ENCODE assay signal across 27 cellular contexts in genomic region chr13:28630864-28631263, GRCh38.
"Had no signal": no experiment of that assay in that cellular context is flagged by ENCODE, and none has a peak within 500 bp of the region (broad histone marks: within the 10 kb centered on the region; RNA-seq: fewer than 3 reads in every experiment).

No MANE protein-coding gene starts in this region.

- DNase-seq: cortex of kidney; effector memory CD8-positive, alpha-beta T cell; erythroblast; esophagus squamous epithelium; gastrocnemius medialis; head of caudate nucleus; left ventricle myocardium superior; mucosa of descending colon; naive B cell; pancreas; right lobe of liver; small intestine; stimulated activated CD4-positive, alpha-beta T cell treated with anti-CD3 and anti-CD28 coated beads, Interleukin-12 subunit alpha, Interleukin-12 subunit beta, amount 100 ng/mL, for 4 hours; stimulated activated CD4-positive, alpha-beta T cell treated with anti-CD3 and anti-CD28 coated beads, Interleukin-1b, Interleukin-23, amount 100 ng/mL, for 48 hours; stimulated activated CD4-positive, alpha-beta T cell treated with anti-CD3 and anti-CD28 coated beads, Interleukin-4, amount 100 ng/mL, for 1 hour; stimulated activated CD8-positive, alpha-beta memory T cell treated with anti-CD3 and anti-CD28 coated beads, Interleukin-4, amount 100 ng/mL, for 48 hours; stimulated activated naive CD4-positive, alpha-beta T cell; stimulated activated naive CD8-positive, alpha-beta T cell treated with anti-CD3 and anti-CD28 coated beads, Interleukin-15, amount 100 ng/mL, for 72 hours had no signal

- H3K9me3 Mint-ChIP-seq: effector memory CD8-positive, alpha-beta T cell; memory B cell; mesothelial cell of epicardium; naive B cell; natural killer cell treated with Interleukin-12 subunit alpha and Interleukin-12 subunit beta and Interleukin-15 and Interleukin-18, amount 100 ng/mL, for 72 hours; neural crest cell; stimulated activated naive CD8-positive, alpha-beta T cell treated with anti-CD3 and anti-CD28 coated beads, Interleukin-15, amount 100 ng/mL, for 72 hours; type B pancreatic cell had no signal

- H3K36me3 ChIP-seq: esophagus squamous epithelium, gastrocnemius medialis, neutrophil, pancreas, right lobe of liver, suprapubic skin had no signal

- H3K4me1 ChIP-seq: esophagus squamous epithelium, gastrocnemius medialis, pancreas, right lobe of liver, suprapubic skin had no signal

- H3K27ac ChIP-seq: esophagus squamous epithelium, gastrocnemius medialis, neutrophil, pancreas, right lobe of liver, suprapubic skin had no signal

- H3K36me3 Mint-ChIP-seq: memory B cell; mesothelial cell of epicardium; naive B cell; natural killer cell treated with Interleukin-12 subunit alpha and Interleukin-12 subunit beta and Interleukin-15 and Interleukin-18, amount 100 ng/mL, for 72 hours; type B pancreatic cell had no signal

- H3K27ac Mint-ChIP-seq: effector memory CD8-positive, alpha-beta T cell; memory B cell; mesothelial cell of epicardium; natural killer cell treated with Interleukin-12 subunit alpha and Interleukin-12 subunit beta and Interleukin-15 and Interleukin-18, amount 100 ng/mL, for 72 hours; progenitor cell of endocrine pancreas; stimulated activated naive CD8-positive, alpha-beta T cell treated with anti-CD3 and anti-CD28 coated beads, Interleukin-15, amount 100 ng/mL, for 72 hours; type B pancreatic cell had no signal

- H3K4me3 Mint-ChIP-seq: effector memory CD8-positive, alpha-beta T cell; memory B cell; mesothelial cell of epicardium; naive B cell; natural killer cell treated with Interleukin-12 subunit alpha and Interleukin-12 subunit beta and Interleukin-15 and Interleukin-18, amount 100 ng/mL, for 72 hours; neural crest cell; stimulated activated naive CD8-positive, alpha-beta T cell treated with anti-CD3 and anti-CD28 coated beads, Interleukin-15, amount 100 ng/mL, for 72 hours; type B pancreatic cell had no signal

- H3K27me3 Mint-ChIP-seq: naive B cell had no signal

- H3K27me3 ChIP-seq: gastrocnemius medialis, right lobe of liver, suprapubic skin had no signal

- H3K9me3 ChIP-seq: esophagus squamous epithelium, gastrocnemius medialis, mucosa of descending colon, neutrophil, pancreas, right lobe of liver, suprapubic skin had no signal

- ATAC-seq: effector memory CD8-positive, alpha-beta T cell; gastrocnemius medialis; left ventricle myocardium superior; mucosa of descending colon; natural killer cell treated with Interleukin-12 subunit alpha and Interleukin-12 subunit beta and Interleukin-15 and Interleukin-18, amount 100 ng/mL, for 72 hours; pancreas; right lobe of liver; stimulated activated naive CD8-positive, alpha-beta T cell treated with anti-CD3 and anti-CD28 coated beads, Interleukin-15, amount 100 ng/mL, for 72 hours had no signal

- H3K4me3 ChIP-seq: esophagus squamous epithelium, gastrocnemius medialis, lung, mucosa of descending colon, pancreas, right lobe of liver, suprapubic skin had no signal

- H3K4me1 Mint-ChIP-seq: memory B cell; neural crest cell; stimulated activated naive CD8-positive, alpha-beta T cell treated with anti-CD3 and anti-CD28 coated beads, Interleukin-15, amount 100 ng/mL, for 72 hours had no signal
